In genomic region chr17:77881545-77881944, GRCh38 we compare ENCODE assay signal across 8 cellular contexts.
A peak's percentile ranks its signal among the peaks of the same experiment; 100 is the strongest.
DNase-seq lines count a peak whose midpoint lies in the region; ATAC-seq and TF ChIP-seq lines count a peak whose summit lies in the region.

No MANE protein-coding gene starts in this region.

- H3K4me3 ChIP-seq in DND-41 (ENCODE audit: low read depth in 1 of 2, low read length in 2 of 2), result peak overlapping the region in 1 of 2 experiments; percentile 17; a peak in 2 of 4 replicates
- peak overlapping the region; percentile 46 for H3K4me3 ChIP-seq in Karpas-422 (ENCODE audit: low read length)
- no peak overlapping the region for H3K4me3 ChIP-seq in neural progenitor cell
- H3K4me3 ChIP-seq in testis, result no peak overlapping the region

- no peaks in the 10 kb centered on the region for H3K9me2 ChIP-seq in Karpas-422 (replicated peaks; ENCODE audit: insufficient read depth, low read length)

- H3K27me3 ChIP-seq in DND-41 (ENCODE audit: insufficient read depth, low read length, poor library complexity), result no peaks in the 10 kb centered on the region
- H3K27me3 ChIP-seq in Karpas-422 (ENCODE audit: low read length), result no peaks in the 10 kb centered on the region; the same call in 1 of the 2 replicates
- no peaks in the 10 kb centered on the region for H3K27me3 ChIP-seq in neural progenitor cell
- H3K27me3 ChIP-seq in testis, result no peaks in the 10 kb centered on the region

- intact Hi-C loops in activated CD4-positive, alpha-beta memory T cell treated with anti-CD3 and anti-CD28 coated beads for 36 hours (cut with micrococcal nuclease), result loop anchor here (5.0 to 10.0 kb wide), 2 partner anchors 76 to 427 kb away; partner anchors contain the start of gene TNRC6C
- intact Hi-C loops in testis (cut with DNase I; ENCODE audit: low total_unique reads), result no loop called here

- TF ChIP-seq CTCF in DND-41 (IDR thresholded peaks at IDR 0.05; ENCODE audit: borderline replicate concordance, extremely low read depth, low read length, poor library complexity, severe bottlenecking) (no peak), neural progenitor cell (IDR thresholded peaks at IDR 0.05) (no peak), testis (IDR thresholded peaks at IDR 0.05) (no peak), RWPE1 (conservative IDR thresholded peaks at IDR 0.05; ENCODE audit: low read depth) (no peak)

- CTCF ChIA-PET in activated CD4-positive, alpha-beta memory T cell treated with anti-CD3 and anti-CD28 coated beads for 36 hours (lab: Charles Lee), result interaction anchor here (0.6 to 1.8 kb wide), 3 partner anchors 38 to 339 kb away, joined by 3 to 6 read pairs (median 5); no protein-coding TSS in a partner anchor
- CTCF ChIA-PET in RWPE1 (lab: Yijun Ruan, JAX), result interaction anchor here (0.5 kb wide), 1 partner anchor 84 kb away, joined by 5 read pairs; no protein-coding TSS in a partner anchor

- DNase-seq in DND-41 (peak; percentile 95), Karpas-422 (peak; percentile 94), erythroblast (lab: John Stamatoyannopoulos, UW) (peak; percentile 19 to 24), neural progenitor cell (ENCODE audit: low spot score) (no peak), testis (peak; percentile 69), RWPE1 (ENCODE audit: low spot score) (no peak)
- peak; percentile 87 for DNase-seq in activated CD4-positive, alpha-beta memory T cell treated with anti-CD3 and anti-CD28 coated beads for 36 hours

- H3K9me3 ChIP-seq in DND-41 (ENCODE audit: insufficient read depth, low read length, severe bottlenecking) (no peaks in the 10 kb centered on the region), Karpas-422 (ENCODE audit: low read length) (peaks cover under 1% of the 10 kb centered on the region; the same call in 1 of the 2 replicates), neural progenitor cell (ENCODE audit: low read depth) (no peaks in the 10 kb centered on the region), testis (no peaks in the 10 kb centered on the region)

- peak; percentile 85 for ATAC-seq in DND-41 (ENCODE audit: insufficient read depth, low read depth)
- peak; percentile 85 for ATAC-seq in GM21723 (IDR thresholded peaks at IDR 0.05; ENCODE audit: unreplicated experiment)

- no peaks in the 10 kb centered on the region for H3K27me3 Mint-ChIP-seq in activated CD4-positive, alpha-beta memory T cell treated with anti-CD3 and anti-CD28 coated beads for 36 hours
- H3K27me3 Mint-ChIP-seq in neural progenitor cell (ENCODE audit: insufficient read depth, low read depth), result peaks cover 28% of the 10 kb centered on the region

- H3K4me2 ChIP-seq in DND-41 (ENCODE audit: insufficient read depth, low read length) (peak overlapping the region; percentile 49), Karpas-422 (ENCODE audit: low read depth, low read length, poor library complexity, severe bottlenecking) (peak overlapping the region; percentile 65), neural progenitor cell (no peak overlapping the region)

- H4K20me1 ChIP-seq in DND-41 (ENCODE audit: insufficient read depth, low read length), result peaks cover 6% of the 10 kb centered on the region; the same call in 1 of the 2 replicates
- H4K20me1 ChIP-seq in Karpas-422 (ENCODE audit: insufficient read depth, low read depth, low read length), result no peaks in the 10 kb centered on the region; the same call in 1 of the 2 replicates
- no peaks in the 10 kb centered on the region for H4K20me1 ChIP-seq in neural progenitor cell (ENCODE audit: low read depth)

- H3K79me2 ChIP-seq in DND-41 (ENCODE audit: insufficient read depth, low read length) (no peaks in the 10 kb centered on the region), Karpas-422 (ENCODE audit: low read length) (no peaks in the 10 kb centered on the region), neural progenitor cell (ENCODE audit: low read depth) (no peaks in the 10 kb centered on the region)

- H3K9me3 Mint-ChIP-seq in activated CD4-positive, alpha-beta memory T cell treated with anti-CD3 and anti-CD28 coated beads for 36 hours, result no peaks in the 10 kb centered on the region
- H3K9me3 Mint-ChIP-seq in neural progenitor cell, result no peaks in the 10 kb centered on the region

- H3K36me3 ChIP-seq in DND-41 (ENCODE audit: insufficient read depth, low read length) (no peaks in the 10 kb centered on the region), Karpas-422 (ENCODE audit: insufficient read depth, low read length) (no peaks in the 10 kb centered on the region), neural progenitor cell (no peaks in the 10 kb centered on the region), testis (ENCODE audit: low read depth, missing control alignments) (no peaks in the 10 kb centered on the region)

- no peaks in the 10 kb centered on the region for H3K36me3 Mint-ChIP-seq in activated CD4-positive, alpha-beta memory T cell treated with anti-CD3 and anti-CD28 coated beads for 36 hours
- no peaks in the 10 kb centered on the region for H3K36me3 Mint-ChIP-seq in neural progenitor cell

- peak overlapping the region; percentile 89 for H3K27ac Mint-ChIP-seq in activated CD4-positive, alpha-beta memory T cell treated with anti-CD3 and anti-CD28 coated beads for 36 hours
- peak overlapping the region; percentile 48 for H3K27ac Mint-ChIP-seq in neural progenitor cell

- H2AFZ ChIP-seq in DND-41 (ENCODE audit: low read depth, low read length), result no peak overlapping the region
- H2AFZ ChIP-seq in Karpas-422 (ENCODE audit: low read length), result no peak overlapping the region
- H2AFZ ChIP-seq in neural progenitor cell (replicated peaks), result peak overlapping the region; percentile 66

- peaks cover 39% of the 10 kb centered on the region for H3K4me1 ChIP-seq in DND-41 (ENCODE audit: insufficient read depth, low read length)
- peaks cover 61% of the 10 kb centered on the region for H3K4me1 ChIP-seq in Karpas-422 (ENCODE audit: low read length)
- H3K4me1 ChIP-seq in neural progenitor cell, result peaks cover 20% of the 10 kb centered on the region
- H3K4me1 ChIP-seq in testis, result peaks cover 25% of the 10 kb centered on the region

- H3K27ac ChIP-seq in DND-41 (ENCODE audit: low read length) (peak overlapping the region; percentile 81), Karpas-422 (ENCODE audit: low read length) (peak overlapping the region; percentile 64), neural progenitor cell (no peak overlapping the region), testis (no peak overlapping the region), RWPE1 (no peak overlapping the region)

- POLR2A ChIA-PET in activated CD4-positive, alpha-beta memory T cell treated with anti-CD3 and anti-CD28 coated beads for 36 hours (lab: Charles Lee), result interaction anchor here (1.4 to 2.2 kb wide), 3 partner anchors 38 to 77 kb away, joined by 3 to 10 read pairs (median 6); partner anchors contain the start of gene TNRC6C
- POLR2A ChIA-PET in RWPE1 (lab: Yijun Ruan, JAX; ENCODE audit: low non-redundant PET), result no interaction called here

- H3K4me1 Mint-ChIP-seq in activated CD4-positive, alpha-beta memory T cell treated with anti-CD3 and anti-CD28 coated beads for 36 hours (ENCODE audit: low read depth), result peaks cover 73% of the 10 kb centered on the region
- peaks cover 65% of the 10 kb centered on the region for H3K4me1 Mint-ChIP-seq in neural progenitor cell

- H3K4me3 Mint-ChIP-seq in activated CD4-positive, alpha-beta memory T cell treated with anti-CD3 and anti-CD28 coated beads for 36 hours, result peak overlapping the region; percentile 54
- H3K4me3 Mint-ChIP-seq in neural progenitor cell, result no peak overlapping the region

- TF ChIP-seq POLR2A in erythroblast (IDR thresholded peaks at IDR 0.05; ENCODE audit: low read length) (no peak), testis (IDR thresholded peaks at IDR 0.05) (no peak)

- WGBS in testis, 2 donors, result 24 to 40% methylated on average over 10 of the region's 10 CpGs

- no peaks in the 10 kb centered on the region for H3F3A ChIP-seq in neural progenitor cell (ENCODE audit: low read depth)

- H3K9ac ChIP-seq in DND-41 (ENCODE audit: low read depth, low read length) (peak overlapping the region; percentile 34), Karpas-422 (ENCODE audit: low read length) (peak overlapping the region; percentile 49), neural progenitor cell (no peak overlapping the region)

Comparison
In these comparisons a context has a peak if more than half of its experiments do, and no peak if none do; other contexts are left out.
1. DNase-seq: peak in DND-41 (single experiment), Karpas-422 (single experiment), activated CD4-positive, alpha-beta memory T cell treated with anti-CD3 and anti-CD28 coated beads for 36 hours (single experiment), erythroblast (2 of 2) and testis (single experiment); none in neural progenitor cell (single experiment) and RWPE1 (single experiment).
2. H3K27ac ChIP-seq: peak in DND-41 (single experiment) and Karpas-422 (single experiment); none in neural progenitor cell (single experiment), testis (0 of 2) and RWPE1 (single experiment).